ENCODE assay signal across 1 cellular context in the genomic region with DNA sequence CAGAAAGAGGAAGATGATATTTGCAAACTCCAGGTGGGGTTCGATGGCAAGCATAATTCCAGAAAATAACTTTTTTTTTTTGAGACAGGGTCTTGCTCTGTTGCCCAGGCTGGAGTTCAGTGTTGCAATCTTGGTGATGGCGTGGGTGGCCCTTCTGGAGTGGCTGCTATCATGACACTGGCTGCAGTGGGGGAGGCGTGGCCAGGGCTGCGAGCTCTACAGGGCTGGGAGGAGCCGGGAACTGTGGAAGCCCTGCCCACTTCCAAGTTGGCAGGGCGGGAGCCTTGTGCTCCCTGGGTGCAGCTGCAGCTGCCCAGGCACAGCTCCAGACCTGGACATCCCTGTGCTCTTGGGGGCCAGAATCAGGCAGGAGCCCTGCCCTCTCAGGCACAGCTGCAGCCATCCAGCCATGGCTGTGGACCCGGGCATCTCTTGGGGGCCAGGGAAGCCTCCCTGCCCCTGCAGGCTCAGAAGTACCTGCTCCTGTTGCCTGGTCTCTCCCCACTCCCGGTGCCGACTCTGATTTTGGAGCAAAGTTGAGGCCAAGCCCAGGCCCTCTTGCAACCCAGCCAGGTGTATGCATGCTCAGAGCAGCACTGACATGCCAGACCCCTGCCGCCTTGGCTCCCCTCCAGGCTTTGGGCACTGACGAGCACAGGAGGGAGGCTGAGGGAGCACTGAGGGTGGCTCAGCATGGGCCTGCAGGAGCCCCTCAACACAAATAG.
TF ChIP-seq lines count a peak whose summit lies in the region.

No MANE protein-coding gene starts in this region.

TF ChIP-seq in Ishikawa, 13 proteins besides CTCF, POLR2A, EP300 and RAD21 (continued from another document):
- TF ChIP-seq, protein P1, sequence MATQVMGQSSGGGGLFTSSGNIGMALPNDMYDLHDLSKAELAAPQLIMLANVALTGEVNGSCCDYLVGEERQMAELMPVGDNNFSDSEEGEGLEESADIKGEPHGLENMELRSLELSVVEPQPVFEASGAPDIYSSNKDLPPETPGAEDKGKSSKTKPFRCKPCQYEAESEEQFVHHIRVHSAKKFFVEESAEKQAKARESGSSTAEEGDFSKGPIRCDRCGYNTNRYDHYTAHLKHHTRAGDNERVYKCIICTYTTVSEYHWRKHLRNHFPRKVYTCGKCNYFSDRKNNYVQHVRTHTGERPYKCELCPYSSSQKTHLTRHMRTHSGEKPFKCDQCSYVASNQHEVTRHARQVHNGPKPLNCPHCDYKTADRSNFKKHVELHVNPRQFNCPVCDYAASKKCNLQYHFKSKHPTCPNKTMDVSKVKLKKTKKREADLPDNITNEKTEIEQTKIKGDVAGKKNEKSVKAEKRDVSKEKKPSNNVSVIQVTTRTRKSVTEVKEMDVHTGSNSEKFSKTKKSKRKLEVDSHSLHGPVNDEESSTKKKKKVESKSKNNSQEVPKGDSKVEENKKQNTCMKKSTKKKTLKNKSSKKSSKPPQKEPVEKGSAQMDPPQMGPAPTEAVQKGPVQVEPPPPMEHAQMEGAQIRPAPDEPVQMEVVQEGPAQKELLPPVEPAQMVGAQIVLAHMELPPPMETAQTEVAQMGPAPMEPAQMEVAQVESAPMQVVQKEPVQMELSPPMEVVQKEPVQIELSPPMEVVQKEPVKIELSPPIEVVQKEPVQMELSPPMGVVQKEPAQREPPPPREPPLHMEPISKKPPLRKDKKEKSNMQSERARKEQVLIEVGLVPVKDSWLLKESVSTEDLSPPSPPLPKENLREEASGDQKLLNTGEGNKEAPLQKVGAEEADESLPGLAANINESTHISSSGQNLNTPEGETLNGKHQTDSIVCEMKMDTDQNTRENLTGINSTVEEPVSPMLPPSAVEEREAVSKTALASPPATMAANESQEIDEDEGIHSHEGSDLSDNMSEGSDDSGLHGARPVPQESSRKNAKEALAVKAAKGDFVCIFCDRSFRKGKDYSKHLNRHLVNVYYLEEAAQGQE (IDR thresholded peaks at IDR 0.05; ENCODE audit: low read depth), result no peak
- no peak for TF ChIP-seq TAF1 (IDR thresholded peaks at IDR 0.05; ENCODE audit: low read depth)
- TF ChIP-seq NFIC (IDR thresholded peaks at IDR 0.05), result no peak
- no peak for TF ChIP-seq USF1 (IDR thresholded peaks at IDR 0.05)
TF ChIP-seq in Ishikawa: peak in this region for 2.
